ENCODE assay signal across 8 cellular contexts in the genomic region with DNA sequence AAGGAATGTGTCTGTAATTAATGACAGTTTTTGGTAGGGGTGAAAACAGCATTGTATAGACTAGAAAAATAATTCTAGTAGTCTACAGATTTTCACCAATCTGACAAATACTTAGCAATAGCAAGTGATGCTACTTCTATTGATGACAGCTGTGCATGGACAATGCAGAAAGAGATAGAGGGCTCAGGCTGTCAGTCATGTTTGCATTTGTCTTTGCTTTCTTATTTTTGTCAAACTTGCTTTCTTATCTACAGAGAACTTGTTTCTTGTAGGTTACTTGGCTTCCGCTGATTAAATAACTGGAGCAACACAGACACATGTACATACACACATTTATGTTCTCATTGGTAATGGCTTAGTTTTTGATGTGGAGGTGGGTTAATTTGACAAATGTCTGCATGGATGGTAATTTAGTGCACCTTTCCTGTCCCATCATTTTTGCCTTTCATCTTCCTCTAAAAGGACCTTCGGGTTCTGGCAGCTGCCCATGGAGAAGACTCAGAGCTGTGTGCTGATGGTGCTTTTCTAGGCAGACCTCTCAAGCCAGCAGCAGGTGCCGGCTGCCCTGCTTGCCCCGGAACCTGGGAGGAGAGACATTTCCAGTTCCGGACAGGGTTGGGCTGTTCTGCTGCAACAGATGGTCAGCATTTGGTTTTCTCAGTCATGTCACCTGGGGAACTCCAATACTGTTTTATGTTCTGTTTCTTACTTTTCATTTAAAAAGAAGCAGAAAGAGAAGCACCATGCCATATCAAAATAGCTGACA. TPM values are rescaled to one million over a fixed set of nuclear protein-coding genes. Genes with fewer than 3 reads are reported as not detected.
DNase-seq lines count a peak whose midpoint lies in the region; ATAC-seq and TF ChIP-seq lines count a peak whose summit lies in the region.

No MANE protein-coding gene starts in this region.

- TF ChIP-seq CTCF in nephron progenitor cell (IDR thresholded peaks at IDR 0.05) (no peak), omental fat pad (IDR thresholded peaks at IDR 0.05) (no peak)

- H3K27ac Mint-ChIP-seq in activated CD4-positive, alpha-beta T cell treated with anti-CD3 and anti-CD28 coated beads, Interleukin-2, amount 10 ng/mL, durations not matched to agents 24 days and 14 days, result peak overlapping the region; percentile 65
- H3K27ac Mint-ChIP-seq in nephron progenitor cell, result no peak overlapping the region

- peak overlapping the region; percentile 51 for H3K4me3 Mint-ChIP-seq in activated CD4-positive, alpha-beta T cell treated with anti-CD3 and anti-CD28 coated beads, Interleukin-2, amount 10 ng/mL, durations not matched to agents 24 days and 14 days
- H3K4me3 Mint-ChIP-seq in nephron progenitor cell, result no peak overlapping the region

- H3K36me3 Mint-ChIP-seq in activated CD4-positive, alpha-beta T cell treated with anti-CD3 and anti-CD28 coated beads, Interleukin-2, amount 10 ng/mL, durations not matched to agents 24 days and 14 days (ENCODE audit: low read depth), result peaks cover 32% of the 10 kb centered on the region
- no peaks in the 10 kb centered on the region for H3K36me3 Mint-ChIP-seq in nephron progenitor cell (ENCODE audit: low read depth)

- no peaks in the 10 kb centered on the region for H3K27me3 Mint-ChIP-seq in activated CD4-positive, alpha-beta T cell treated with anti-CD3 and anti-CD28 coated beads, Interleukin-2, amount 10 ng/mL, durations not matched to agents 24 days and 14 days
- H3K27me3 Mint-ChIP-seq in nephron progenitor cell (ENCODE audit: low read depth, poor library complexity), result peaks cover 3% of the 10 kb centered on the region

- peaks cover 62% of the 10 kb centered on the region for H3K4me1 Mint-ChIP-seq in activated CD4-positive, alpha-beta T cell treated with anti-CD3 and anti-CD28 coated beads, Interleukin-2, amount 10 ng/mL, durations not matched to agents 24 days and 14 days
- H3K4me1 Mint-ChIP-seq in nephron progenitor cell, result peaks cover 8% of the 10 kb centered on the region

- peak; percentile 71 for ATAC-seq in GM21619 (IDR thresholded peaks at IDR 0.05; ENCODE audit: unreplicated experiment)
- peak; percentile 73 for ATAC-seq in HG03520 (IDR thresholded peaks at IDR 0.05; ENCODE audit: unreplicated experiment)
- peak; percentile 34 for ATAC-seq in left colon
- ATAC-seq in omental fat pad (ENCODE audit: low FRiP score), result no peak

- DNase-seq in activated CD4-positive, alpha-beta T cell treated with anti-CD3 and anti-CD28 coated beads, Interleukin-2, amount 10 ng/mL, durations not matched to agents 24 days and 14 days, result peak; percentile 65
- no peak for DNase-seq in activated CD4-positive, alpha-beta T cell treated with anti-CD3 and anti-CD28 coated beads, Interleukin-2, amount 50 U/mL, for 48 hours
- DNase-seq in left colon (peak in 1 of 2 donors; percentile 14), nephron progenitor cell (no peak), omental fat pad (ENCODE audit: low spot score) (no peak)
- DNase-seq in stimulated activated naive CD4-positive, alpha-beta T cell treated with Interleukin-2 at 50 U/mL for 16 hours (lab: John Stamatoyannopoulos, UW), result no peak

- H3K9me3 Mint-ChIP-seq in activated CD4-positive, alpha-beta T cell treated with anti-CD3 and anti-CD28 coated beads, Interleukin-2, amount 10 ng/mL, durations not matched to agents 24 days and 14 days, result peaks cover 3% of the 10 kb centered on the region
- peaks cover 10% of the 10 kb centered on the region for H3K9me3 Mint-ChIP-seq in nephron progenitor cell

- intact Hi-C loops in activated CD4-positive, alpha-beta T cell treated with anti-CD3 and anti-CD28 coated beads, Interleukin-2, amount 10 ng/mL, durations not matched to agents 24 days and 14 days (cut with micrococcal nuclease), result no loop called here
- intact Hi-C loops in left colon (cut with DNase I, micrococcal nuclease), result no loop called here

RNA-seq across cellular contexts. Expression of a gene that starts 28.8 kb away (rescaled TPM):
- 47.7 and 49.5 TPM in 2 replicates for total RNA-seq in activated CD4-positive, alpha-beta T cell treated with anti-CD3 and anti-CD28 coated beads, Interleukin-2, amount 10 ng/mL, durations not matched to agents 24 days and 14 days
- 1 to 10 TPM; 1.8 to 3.1 TPM for total RNA-seq in left colon
- total RNA-seq in omental fat pad, result 1 to 10 TPM in 2 of 4 donors, under 1 TPM in 2; 0.44 to 3.8 (median 1.7) TPM

Comparison
In these comparisons a context has a peak if more than half of its experiments do, and no peak if none do; other contexts are left out.
1. RNA of a gene that starts 28.8 kb away (total RNA-seq): 47.7 to 49.5 TPM in activated CD4-positive, alpha-beta T cell treated with anti-CD3 and anti-CD28 coated beads, Interleukin-2, amount 10 ng/mL, durations not matched to agents 24 days and 14 days; 1.8 to 3.1 TPM in left colon and 0.44 to 3.8 TPM in omental fat pad; every median in the first group is over 10 times any median in the second.